Comparison of ENCODE assay signal across 25 cellular contexts in the genomic region with DNA sequence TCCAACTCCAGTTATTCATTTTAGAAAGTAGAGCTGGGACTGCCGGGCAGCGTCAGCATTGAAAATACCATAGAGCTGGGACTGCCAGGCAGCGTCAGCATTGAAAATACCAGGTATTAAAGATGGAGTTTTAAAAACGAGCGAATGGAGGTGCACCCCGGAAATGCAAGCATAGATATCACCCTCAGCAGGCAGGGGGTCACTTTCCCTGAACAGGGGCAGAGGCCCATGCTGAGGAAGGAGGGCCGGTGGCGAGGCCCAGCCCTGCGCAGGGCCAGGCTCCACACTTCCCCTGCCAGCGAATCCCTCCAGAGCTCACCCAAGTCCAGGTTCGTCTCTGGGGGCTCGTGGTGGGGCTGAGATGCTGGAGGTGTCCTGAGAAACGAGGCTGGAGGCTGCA.
"Had no signal": no experiment of that assay in that cellular context is flagged by ENCODE, and none has a peak within 500 bp of the region (broad histone marks: within the 10 kb centered on the region; RNA-seq: fewer than 3 reads in every experiment).

No MANE protein-coding gene starts in this region.

- H3K4me3 ChIP-seq: left lung, lung, psoas muscle, right lobe of liver, smooth muscle cell, testis, thyroid gland, transverse colon, upper lobe of left lung, vagina had no signal

- H3K4me3 Mint-ChIP-seq: mesothelial cell of epicardium; naive thymus-derived CD4-positive, alpha-beta T cell; natural killer cell treated with Interleukin-12 subunit alpha and Interleukin-12 subunit beta and Interleukin-15 and Interleukin-18, amount 100 ng/mL, for 72 hours; stimulated activated memory B cell treated with anti-CD40 and anti-IgM and Interleukin-4, amounts not matched to agents 10 μg/mL and 1 μg/mL and 100 μg/mL, for 72 hours; stimulated activated naive CD8-positive, alpha-beta T cell treated with anti-CD3 and anti-CD28 coated beads, Interleukin-15, amount 100 ng/mL, for 72 hours had no signal

- DNase-seq: hippocampal formation; left colon; mesendoderm; naive thymus-derived CD4-positive, alpha-beta T cell; nucleus accumbens; stimulated activated CD4-positive, alpha-beta T cell treated with anti-CD3 and anti-CD28 coated beads, Interleukin-1b, Interleukin-23, amount 100 ng/mL, for 48 hours; stimulated activated CD4-positive, alpha-beta T cell treated with anti-CD3 and anti-CD28 coated beads, Interleukin-2, amount 100 ng/mL, for 48 hours; stimulated activated CD4-positive, alpha-beta T cell treated with anti-CD3 and anti-CD28 coated beads, Interleukin-4, amount 100 ng/mL, for 4 hours; stimulated activated CD8-positive, alpha-beta memory T cell treated with anti-CD3 and anti-CD28 coated beads, Interleukin-4, amount 100 ng/mL, for 48 hours; stimulated activated naive CD4-positive, alpha-beta T cell treated with Interleukin-2 at 50 U/mL for 16 hours; stimulated activated naive CD8-positive, alpha-beta T cell treated with anti-CD3 and anti-CD28 coated beads, Interleukin-15, amount 100 ng/mL, for 72 hours; testis; thyroid gland; transverse colon had no signal

- H3K9me3 Mint-ChIP-seq: mesothelial cell of epicardium; natural killer cell treated with Interleukin-12 subunit alpha and Interleukin-12 subunit beta and Interleukin-15 and Interleukin-18, amount 100 ng/mL, for 72 hours; stimulated activated naive CD8-positive, alpha-beta T cell treated with anti-CD3 and anti-CD28 coated beads, Interleukin-15, amount 100 ng/mL, for 72 hours had no signal

- H3K27ac Mint-ChIP-seq: mesothelial cell of epicardium; naive thymus-derived CD4-positive, alpha-beta T cell; natural killer cell treated with Interleukin-12 subunit alpha and Interleukin-12 subunit beta and Interleukin-15 and Interleukin-18, amount 100 ng/mL, for 72 hours; stimulated activated memory B cell treated with anti-CD40 and anti-IgM and Interleukin-4, amounts not matched to agents 10 μg/mL and 1 μg/mL and 100 μg/mL, for 72 hours; stimulated activated naive CD8-positive, alpha-beta T cell treated with anti-CD3 and anti-CD28 coated beads, Interleukin-15, amount 100 ng/mL, for 72 hours had no signal

- H3K36me3 ChIP-seq: left lung, right lobe of liver, thyroid gland, transverse colon, upper lobe of left lung, vagina had no signal

- H3K4me1 Mint-ChIP-seq: mesothelial cell of epicardium; stimulated activated memory B cell treated with anti-CD40 and anti-IgM and Interleukin-4, amounts not matched to agents 10 μg/mL and 1 μg/mL and 100 μg/mL, for 72 hours; stimulated activated naive CD8-positive, alpha-beta T cell treated with anti-CD3 and anti-CD28 coated beads, Interleukin-15, amount 100 ng/mL, for 72 hours had no signal

- H3K4me1 ChIP-seq: left lung, parathyroid adenoma, right lobe of liver, testis, thyroid gland, transverse colon, upper lobe of left lung, vagina had no signal

- H3K27me3 Mint-ChIP-seq: stimulated activated naive CD8-positive, alpha-beta T cell treated with anti-CD3 and anti-CD28 coated beads, Interleukin-15, amount 100 ng/mL, for 72 hours had no signal

- H3K27me3 ChIP-seq: right lobe of liver, testis, thyroid gland, transverse colon, upper lobe of left lung, vagina had no signal

- H3K36me3 Mint-ChIP-seq: mesothelial cell of epicardium; natural killer cell treated with Interleukin-12 subunit alpha and Interleukin-12 subunit beta and Interleukin-15 and Interleukin-18, amount 100 ng/mL, for 72 hours; stimulated activated memory B cell treated with anti-CD40 and anti-IgM and Interleukin-4, amounts not matched to agents 10 μg/mL and 1 μg/mL and 100 μg/mL, for 72 hours had no signal

- ATAC-seq: left colon; natural killer cell treated with Interleukin-12 subunit alpha and Interleukin-12 subunit beta and Interleukin-15 and Interleukin-18, amount 100 ng/mL, for 72 hours; psoas muscle had no signal

- H3K27ac ChIP-seq: left lung, parathyroid adenoma, psoas muscle, right lobe of liver, testis, thyroid gland, transverse colon, upper lobe of left lung, vagina had no signal

- H3K9me3 ChIP-seq: psoas muscle, right lobe of liver, testis, thyroid gland, transverse colon, vagina had no signal
